Comparison of ENCODE assay signal across 12 cellular contexts in the genomic region with DNA sequence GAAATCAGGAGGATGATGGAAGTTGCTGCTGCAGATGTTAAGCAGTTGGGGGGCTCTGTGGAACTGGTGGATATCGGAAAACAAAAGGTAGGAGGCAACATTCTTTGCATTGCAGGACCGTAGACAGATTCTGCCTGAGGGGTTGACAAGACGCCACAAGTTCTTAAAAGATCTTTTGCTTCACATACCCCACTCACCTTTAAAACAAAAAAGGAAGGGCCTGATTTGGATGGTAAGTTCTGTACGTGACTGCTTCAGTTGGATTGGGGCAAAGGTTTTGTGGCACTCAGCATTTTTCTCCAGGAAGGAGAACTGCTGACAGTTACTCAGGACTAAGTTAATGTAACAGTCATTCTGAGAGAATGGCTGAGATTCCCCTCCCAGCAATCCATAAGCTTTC. TPM values are rescaled to one million over a fixed set of nuclear protein-coding genes. Genes with fewer than 3 reads are reported as not detected.
DNase-seq lines count a peak whose midpoint lies in the region; ATAC-seq, FAIRE-seq and TF ChIP-seq lines count a peak whose summit lies in the region.
"Had no signal": no experiment of that assay in that cellular context is flagged by ENCODE, and none has a peak within 500 bp of the region (broad histone marks: within the 10 kb centered on the region; RNA-seq: fewer than 3 reads in every experiment).

No MANE protein-coding gene starts in this region.

- WGBS in small intestine, 3 donors: 77 to 83% (median 78%) methylated on average over 4 of the region's 4 CpGs
- WGBS in gastroesophageal sphincter (ENCODE audit: low coverage in 1 of 2), 2 donors: 83 to 100% methylated on average over 1 to 2 of the region's 4 CpGs

- CTCF ChIA-PET in WTC11 (lab: Charles Lee): no interaction called here

- H3K36me3 ChIP-seq in small intestine (ENCODE audit: control insufficient read depth in 2 of 2, insufficient read depth in 2 of 2, low read length in 2 of 2) (peaks cover 8 to 20% of the 10 kb centered on the region in 2 donors), BE2C (no peaks in the 10 kb centered on the region), gastroesophageal sphincter (peaks cover 0 to 60% of the 10 kb centered on the region in 2 donors)

- TF ChIP-seq POLR2A in gastroesophageal sphincter (IDR thresholded peaks at IDR 0.05): no peak

- peak overlapping the region; percentile 77 for H3K4me3 ChIP-seq in GM12865 (ENCODE audit: low read depth, low read length)
- H3K4me3 ChIP-seq in small intestine (ENCODE audit: low read depth in 1 of 2, low read length in 2 of 2): no peak overlapping the region
- no peak overlapping the region for H3K4me3 ChIP-seq in BE2C (ENCODE audit: low read depth, low read length)
- no peak overlapping the region for H3K4me3 ChIP-seq in gastroesophageal sphincter

- no peak for FAIRE-seq in small intestine (lab: Jason Lieb, UNC)

- H3K4me3 Mint-ChIP-seq in WTC11: no peak overlapping the region

- H3K27me3 ChIP-seq in small intestine (ENCODE audit: control insufficient read depth in 2 of 2, insufficient read depth in 2 of 2, low read length in 2 of 2) (no peaks in the 10 kb centered on the region), BE2C (no peaks in the 10 kb centered on the region), gastroesophageal sphincter (no peaks in the 10 kb centered on the region)

- no peaks in the 10 kb centered on the region for H3K27me3 Mint-ChIP-seq in WTC11 (ENCODE audit: low read depth)

- peak overlapping the region; percentile 16 to 48 for H3K27ac ChIP-seq in small intestine (ENCODE audit: low read depth in 1 of 2, low read length in 1 of 2)
- H3K27ac ChIP-seq in gastroesophageal sphincter: no peak overlapping the region

- no peak for DNase-seq in GM12865 (ENCODE audit: low read depth)
- no peak for DNase-seq in WTC11 (ENCODE audit: low spot score)
- peak; percentile 87 for DNase-seq in islet precursor cell
- peak; percentile 62 for DNase-seq in small intestine
- no peak for DNase-seq in BE2C
- DNase-seq in NCI-H2107 treated with DMSO at 0.1 percent for 48 hours (lab: John Stamatoyannopoulos, UW; ENCODE audit: unreplicated experiment): no peak
- no peak for DNase-seq in AG08395 (ENCODE audit: low spot score)
- DNase-seq: effector CD8-positive, alpha-beta T cell; GDM1; NCI-H1048; stimulated activated CD4-positive, alpha-beta T cell treated with anti-CD3 and anti-CD28 coated beads, Interleukin-15, amount 100 ng/mL, for 24 hours had no signal

- H3K9me3 Mint-ChIP-seq in WTC11: no peaks in the 10 kb centered on the region

- H3K4me1 Mint-ChIP-seq in WTC11: peaks cover 52% of the 10 kb centered on the region

- no peak for TF ChIP-seq EP300 in gastroesophageal sphincter (IDR thresholded peaks at IDR 0.05)

- ATAC-seq in WTC11 (no peak), gastroesophageal sphincter (no peak)

- H3K36me3 Mint-ChIP-seq in WTC11: peaks cover 48% of the 10 kb centered on the region

- H3K9me3 ChIP-seq in small intestine (ENCODE audit: control insufficient read depth, low read depth) (no peaks in the 10 kb centered on the region), BE2C (no peaks in the 10 kb centered on the region), gastroesophageal sphincter (no peaks in the 10 kb centered on the region)

- POLR2A ChIA-PET in WTC11 (lab: Charles Lee): no interaction called here

- peaks cover 8 to 19% of the 10 kb centered on the region in 2 donors for H3K4me1 ChIP-seq in small intestine (ENCODE audit: control insufficient read depth in 2 of 2, insufficient read depth in 1 of 2, low read depth in 1 of 2, low read length in 1 of 2)
- H3K4me1 ChIP-seq in BE2C: no peaks in the 10 kb centered on the region
- peaks cover 0 to 33% (median 10%) of the 10 kb centered on the region in 3 donors for H3K4me1 ChIP-seq in gastroesophageal sphincter

- TF ChIP-seq CTCF in GM12865 (IDR thresholded peaks at IDR 0.05; ENCODE audit: insufficient read depth, low read depth, low read length, missing control alignments) (no peak), WTC11 (IDR thresholded peaks at IDR 0.05) (no peak), BE2C (IDR thresholded peaks at IDR 0.05; ENCODE audit: low read depth, low read length) (no peak), gastroesophageal sphincter (IDR thresholded peaks at IDR 0.05) (no peak)

- peak overlapping the region; percentile 95 for H3K27ac Mint-ChIP-seq in WTC11

TF ChIP-seq in WTC11, 78 proteins besides CTCF, POLR2A, EP300 and RAD21:
- TF ChIP-seq, protein P1, sequence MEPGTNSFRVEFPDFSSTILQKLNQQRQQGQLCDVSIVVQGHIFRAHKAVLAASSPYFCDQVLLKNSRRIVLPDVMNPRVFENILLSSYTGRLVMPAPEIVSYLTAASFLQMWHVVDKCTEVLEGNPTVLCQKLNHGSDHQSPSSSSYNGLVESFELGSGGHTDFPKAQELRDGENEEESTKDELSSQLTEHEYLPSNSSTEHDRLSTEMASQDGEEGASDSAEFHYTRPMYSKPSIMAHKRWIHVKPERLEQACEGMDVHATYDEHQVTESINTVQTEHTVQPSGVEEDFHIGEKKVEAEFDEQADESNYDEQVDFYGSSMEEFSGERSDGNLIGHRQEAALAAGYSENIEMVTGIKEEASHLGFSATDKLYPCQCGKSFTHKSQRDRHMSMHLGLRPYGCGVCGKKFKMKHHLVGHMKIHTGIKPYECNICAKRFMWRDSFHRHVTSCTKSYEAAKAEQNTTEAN (CRISPR knock-in tag; IDR thresholded peaks at IDR 0.05): no peak
- TF ChIP-seq, protein P2, sequence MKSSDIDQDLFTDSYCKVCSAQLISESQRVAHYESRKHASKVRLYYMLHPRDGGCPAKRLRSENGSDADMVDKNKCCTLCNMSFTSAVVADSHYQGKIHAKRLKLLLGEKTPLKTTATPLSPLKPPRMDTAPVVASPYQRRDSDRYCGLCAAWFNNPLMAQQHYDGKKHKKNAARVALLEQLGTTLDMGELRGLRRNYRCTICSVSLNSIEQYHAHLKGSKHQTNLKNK (CRISPR knock-in tag; IDR thresholded peaks at IDR 0.05): no peak
- no peak for TF ChIP-seq ZNF416 (CRISPR knock-in tag; IDR thresholded peaks at IDR 0.05)
- TF ChIP-seq ELF4 (CRISPR knock-in tag; IDR thresholded peaks at IDR 0.05; ENCODE audit: low read depth): no peak
- no peak for TF ChIP-seq GRHL2 (CRISPR knock-in tag; IDR thresholded peaks at IDR 0.05; ENCODE audit: insufficient replicate concordance, severe bottlenecking)
- TF ChIP-seq, protein P3, sequence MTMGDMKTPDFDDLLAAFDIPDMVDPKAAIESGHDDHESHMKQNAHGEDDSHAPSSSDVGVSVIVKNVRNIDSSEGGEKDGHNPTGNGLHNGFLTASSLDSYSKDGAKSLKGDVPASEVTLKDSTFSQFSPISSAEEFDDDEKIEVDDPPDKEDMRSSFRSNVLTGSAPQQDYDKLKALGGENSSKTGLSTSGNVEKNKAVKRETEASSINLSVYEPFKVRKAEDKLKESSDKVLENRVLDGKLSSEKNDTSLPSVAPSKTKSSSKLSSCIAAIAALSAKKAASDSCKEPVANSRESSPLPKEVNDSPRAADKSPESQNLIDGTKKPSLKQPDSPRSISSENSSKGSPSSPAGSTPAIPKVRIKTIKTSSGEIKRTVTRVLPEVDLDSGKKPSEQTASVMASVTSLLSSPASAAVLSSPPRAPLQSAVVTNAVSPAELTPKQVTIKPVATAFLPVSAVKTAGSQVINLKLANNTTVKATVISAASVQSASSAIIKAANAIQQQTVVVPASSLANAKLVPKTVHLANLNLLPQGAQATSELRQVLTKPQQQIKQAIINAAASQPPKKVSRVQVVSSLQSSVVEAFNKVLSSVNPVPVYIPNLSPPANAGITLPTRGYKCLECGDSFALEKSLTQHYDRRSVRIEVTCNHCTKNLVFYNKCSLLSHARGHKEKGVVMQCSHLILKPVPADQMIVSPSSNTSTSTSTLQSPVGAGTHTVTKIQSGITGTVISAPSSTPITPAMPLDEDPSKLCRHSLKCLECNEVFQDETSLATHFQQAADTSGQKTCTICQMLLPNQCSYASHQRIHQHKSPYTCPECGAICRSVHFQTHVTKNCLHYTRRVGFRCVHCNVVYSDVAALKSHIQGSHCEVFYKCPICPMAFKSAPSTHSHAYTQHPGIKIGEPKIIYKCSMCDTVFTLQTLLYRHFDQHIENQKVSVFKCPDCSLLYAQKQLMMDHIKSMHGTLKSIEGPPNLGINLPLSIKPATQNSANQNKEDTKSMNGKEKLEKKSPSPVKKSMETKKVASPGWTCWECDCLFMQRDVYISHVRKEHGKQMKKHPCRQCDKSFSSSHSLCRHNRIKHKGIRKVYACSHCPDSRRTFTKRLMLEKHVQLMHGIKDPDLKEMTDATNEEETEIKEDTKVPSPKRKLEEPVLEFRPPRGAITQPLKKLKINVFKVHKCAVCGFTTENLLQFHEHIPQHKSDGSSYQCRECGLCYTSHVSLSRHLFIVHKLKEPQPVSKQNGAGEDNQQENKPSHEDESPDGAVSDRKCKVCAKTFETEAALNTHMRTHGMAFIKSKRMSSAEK (CRISPR knock-in tag; IDR thresholded peaks at IDR 0.05; ENCODE audit: borderline replicate concordance): no peak
- TF ChIP-seq FOXJ3 (CRISPR knock-in tag; IDR thresholded peaks at IDR 0.05; ENCODE audit: borderline replicate concordance): no peak

RNA-seq across cellular contexts. Expression of a gene that starts 5.2 kb away (rescaled TPM):
- total RNA-seq in WTC11 (2021) (228 to 248 TPM (median 229 TPM) in 3 replicates), gastroesophageal sphincter (10 to 100 TPM; 37.5 to 48.9 (median 48.0) TPM)
- 100 to 1,000 TPM; 215 to 423 (median 340) TPM for polyA plus RNA-seq in small intestine
- polyA plus RNA-seq in BE2C (2012; ENCODE audit: insufficient read depth, insufficient read length, low read depth): 30.1 TPM

RNA-seq across cellular contexts. Expression of a gene that starts 32.9 kb away (rescaled TPM):
- 0.11 to 0.28 TPM (median 0.25 TPM) in 3 replicates for total RNA-seq in WTC11 (2021)
- polyA plus RNA-seq in small intestine: 10 to 100 TPM in 1 of 3 donors, 1 to 10 TPM in 2; 6.2 to 11.9 (median 6.8) TPM
- polyA plus RNA-seq in BE2C (2012; ENCODE audit: insufficient read depth, insufficient read length, low read depth): not detected
- total RNA-seq in gastroesophageal sphincter: under 1 TPM in 1 of 4 donors, not detected in 3; 0.15 TPM

RNA-seq across cellular contexts. Expression of a gene that starts 44.3 kb away (rescaled TPM):
- total RNA-seq in WTC11 (2021): not detected in 3 replicates
- under 1 TPM in 1 of 3 donors, not detected in 2; 0.43 TPM for polyA plus RNA-seq in small intestine
- not detected for polyA plus RNA-seq in BE2C (2012; ENCODE audit: insufficient read depth, insufficient read length, low read depth)
- total RNA-seq in gastroesophageal sphincter: under 1 TPM in 2 of 4 donors, not detected in 2; 0.13 to 0.42 TPM

Comparison
In these comparisons a context has a peak if more than half of its experiments do, and no peak if none do; other contexts are left out.
1. DNase-seq: peak in islet precursor cell (single experiment) and small intestine (single experiment); none in GM12865 (single experiment), WTC11 (single experiment), BE2C (single experiment), NCI-H2107 treated with DMSO at 0.1 percent for 48 hours (single experiment) and AG08395 (single experiment).
2. H3K27ac ChIP-seq: peak in small intestine (2 of 2); none in gastroesophageal sphincter (0 of 4).